8 cellular contexts compared by ENCODE assay signal in genomic region chr10:61974611-61975010, GRCh38.
DNase-seq lines count a peak whose midpoint lies in the region; ATAC-seq, FAIRE-seq and TF ChIP-seq lines count a peak whose summit lies in the region.

No MANE protein-coding gene starts in this region.

- peak overlapping the region; percentile 66 for H3K27ac ChIP-seq in OCI-LY3 (ENCODE audit: low read length)

- H4K20me1 ChIP-seq in OCI-LY3 (ENCODE audit: insufficient read depth, low read length), result no peaks in the 10 kb centered on the region

- H3K4me3 ChIP-seq in OCI-LY3 (ENCODE audit: low read length) (peak overlapping the region; percentile 54), fibroblast of pulmonary artery (replicated peaks; ENCODE audit: low read depth, low read length) (peak overlapping the region; percentile 7)

- H3K79me2 ChIP-seq in OCI-LY3 (ENCODE audit: low read length), result peaks cover 3% of the 10 kb centered on the region; the same call in 1 of the 2 replicates

- H3K4me2 ChIP-seq in OCI-LY3 (ENCODE audit: low read length), result peak overlapping the region; percentile 84

- H3K27me3 ChIP-seq in OCI-LY3 (ENCODE audit: low read depth, low read length), result no peaks in the 10 kb centered on the region

- H2AFZ ChIP-seq in OCI-LY3 (ENCODE audit: low read depth, low read length), result no peak overlapping the region

- TF ChIP-seq CTCF in OCI-LY3 (IDR thresholded peaks at IDR 0.05; ENCODE audit: low read depth, low read length) (no peak), fibroblast of pulmonary artery (IDR thresholded peaks at IDR 0.05; ENCODE audit: low read length, missing control alignments) (no peak), GM10248 (IDR thresholded peaks at IDR 0.05; ENCODE audit: control extremely low read depth, extremely low read depth, low read depth, missing control alignments) (no peak)

- H3K9ac ChIP-seq in OCI-LY3 (ENCODE audit: low read length), result peak overlapping the region; percentile 42; the same call in 1 of the 2 replicates

- ATAC-seq in sciatic nerve, result peak; percentile 74
- ATAC-seq in GM18909 (IDR thresholded peaks at IDR 0.05; ENCODE audit: poor library complexity, unreplicated experiment), result no peak
- ATAC-seq in GM21447 (IDR thresholded peaks at IDR 0.05; ENCODE audit: unreplicated experiment), result no peak

- no peak for TF ChIP-seq POLR2A in H54 (IDR thresholded peaks at IDR 0.05; ENCODE audit: low read depth, low read length)

- peaks cover 54% of the 10 kb centered on the region for H3K4me1 ChIP-seq in OCI-LY3 (ENCODE audit: low read length)

- CTCF ChIA-PET in GM10248 (lab: Yijun Ruan, JAX), result interaction anchor here (1.0 to 2.5 kb wide), 3 partner anchors 8 to 71 kb away, joined by 4 to 8 read pairs (median 7); no protein-coding TSS in a partner anchor

- POLR2A ChIA-PET in GM10248 (lab: Yijun Ruan, JAX), result no interaction called here

- H3K9me3 ChIP-seq in OCI-LY3 (ENCODE audit: insufficient read depth, low read length), result no peaks in the 10 kb centered on the region

- FAIRE-seq in H54 (lab: Jason Lieb, UNC), result peak; percentile 88

- intact Hi-C loops in sciatic nerve (cut with DNase I), result no loop called here

- H3K36me3 ChIP-seq in OCI-LY3 (replicated peaks; ENCODE audit: low read depth, low read length), result no peaks in the 10 kb centered on the region

- DNase-seq in H54 (ENCODE audit: insufficient read length, low spot score) (no peak), fibroblast of pulmonary artery (ENCODE audit: low read depth) (peak; percentile 70), sciatic nerve (ENCODE audit: low spot score) (peak; percentile 86), GM10248 (ENCODE audit: extremely low spot score) (no peak), NCI-H128 (lab: John Stamatoyannopoulos, UW; ENCODE audit: unreplicated experiment) (no peak)

Comparison
In these comparisons a context has a peak if more than half of its experiments do, and no peak if none do; other contexts are left out.
1. DNase-seq: peak in fibroblast of pulmonary artery (single experiment) and sciatic nerve (single experiment); none in H54 (single experiment), GM10248 (single experiment) and NCI-H128 (single experiment).